ENCODE assay signal across 8 cellular contexts in genomic region chr15:52481915-52482314, GRCh38. TPM values are rescaled to one million over a fixed set of nuclear protein-coding genes. Genes with fewer than 3 reads are reported as not detected.
DNase-seq lines count a peak whose midpoint lies in the region; ATAC-seq and TF ChIP-seq lines count a peak whose summit lies in the region.

No MANE protein-coding gene starts in this region.

- peak in 1 of 2 donors; percentile 66 for TF ChIP-seq EP300 in tibial nerve (IDR thresholded peaks at IDR 0.05)

- no peak for TF ChIP-seq POLR2A in heart left ventricle (IDR thresholded peaks at IDR 0.05)
- TF ChIP-seq POLR2A in tibial nerve (IDR thresholded peaks at IDR 0.05), result no peak

- TF ChIP-seq CTCF in heart left ventricle (IDR thresholded peaks at IDR 0.05) (no peak), tibial nerve (IDR thresholded peaks at IDR 0.05) (no peak)

- H3K4me3 ChIP-seq in heart left ventricle, result no peak overlapping the region
- H3K4me3 ChIP-seq in tibial nerve, result no peak overlapping the region

- H3K4me1 ChIP-seq in heart left ventricle, result peaks cover 0 to 78% (median 10%) of the 10 kb centered on the region in 12 donors
- H3K4me1 ChIP-seq in tibial nerve, result peaks cover 0 to 48% (median 21%) of the 10 kb centered on the region in 4 donors

- intact Hi-C loops in heart left ventricle (cut with DNase I), result no loop called here

- H3K27ac ChIP-seq in heart left ventricle (peak overlapping the region in 5 of 12 donors; percentile 3 to 85 (median 28)), tibial nerve (peak overlapping the region in 3 of 4 donors; percentile 60 to 79 (median 61))

- peak; percentile 98 for ATAC-seq in GM21390 (IDR thresholded peaks at IDR 0.05; ENCODE audit: unreplicated experiment)
- ATAC-seq in heart left ventricle, result peak; percentile 65 to 84 (median 80)

- no peaks in the 10 kb centered on the region for H3K27me3 ChIP-seq in heart left ventricle
- no peaks in the 10 kb centered on the region for H3K27me3 ChIP-seq in tibial nerve

- DNase-seq in GM03348 (ENCODE audit: low spot score), result peak; percentile 70
- DNase-seq in HS-5 (ENCODE audit: low read depth), result peak; percentile 78
- peak; percentile 31 for DNase-seq in activated CD4-positive, alpha-beta T cell treated with anti-CD3 and anti-CD28 coated beads, Interleukin-2, amount 50 U/mL, for 1 hour
- no peak for DNase-seq in heart left ventricle
- DNase-seq in tibial nerve (ENCODE audit: low spot score in 2 of 2), result peak in 1 of 2 donors; percentile 16
- DNase-seq in LoVo (ENCODE audit: low spot score), result no peak
- no peak for DNase-seq in NCI-H2081 treated with DMSO at 0.1 percent for 48 hours (lab: John Stamatoyannopoulos, UW)

- H3K36me3 ChIP-seq in heart left ventricle, result no peaks in the 10 kb centered on the region
- no peaks in the 10 kb centered on the region for H3K36me3 ChIP-seq in tibial nerve

- 65 to 81% (median 70%) methylated on average over 3 of the region's 3 CpGs for WGBS in heart left ventricle, 4 donors
- WGBS in tibial nerve, 2 donors, result 55 to 57% methylated on average over 3 of the region's 3 CpGs

- H3K9me3 ChIP-seq in heart left ventricle, result no peaks in the 10 kb centered on the region
- no peaks in the 10 kb centered on the region for H3K9me3 ChIP-seq in tibial nerve

RNA-seq across cellular contexts. Expression of gene MYO5A, which starts 46.8 kb away (rescaled TPM):
- 10 to 100 TPM in 3 of 9 donors, 1 to 10 TPM in 6; 4.7 to 29.6 (median 6.9) TPM for total RNA-seq in heart left ventricle
- 10 to 100 TPM in 1 of 2 donors, 1 to 10 TPM in 1; 3.2 to 11.1 TPM for polyA plus RNA-seq in heart left ventricle
- 100 to 1,000 TPM in 1 of 4 donors, 10 to 100 TPM in 3; 38.7 to 101 (median 46.9) TPM for total RNA-seq in tibial nerve

Comparison
In these comparisons a context has a peak if more than half of its experiments do, and no peak if none do; other contexts are left out.
1. DNase-seq: peak in GM03348 (single experiment), HS-5 (single experiment) and activated CD4-positive, alpha-beta T cell treated with anti-CD3 and anti-CD28 coated beads, Interleukin-2, amount 50 U/mL, for 1 hour (single experiment); none in heart left ventricle (0 of 5), LoVo (single experiment) and NCI-H2081 treated with DMSO at 0.1 percent for 48 hours (single experiment).